1 cellular context compared by ENCODE assay signal in the genomic region with DNA sequence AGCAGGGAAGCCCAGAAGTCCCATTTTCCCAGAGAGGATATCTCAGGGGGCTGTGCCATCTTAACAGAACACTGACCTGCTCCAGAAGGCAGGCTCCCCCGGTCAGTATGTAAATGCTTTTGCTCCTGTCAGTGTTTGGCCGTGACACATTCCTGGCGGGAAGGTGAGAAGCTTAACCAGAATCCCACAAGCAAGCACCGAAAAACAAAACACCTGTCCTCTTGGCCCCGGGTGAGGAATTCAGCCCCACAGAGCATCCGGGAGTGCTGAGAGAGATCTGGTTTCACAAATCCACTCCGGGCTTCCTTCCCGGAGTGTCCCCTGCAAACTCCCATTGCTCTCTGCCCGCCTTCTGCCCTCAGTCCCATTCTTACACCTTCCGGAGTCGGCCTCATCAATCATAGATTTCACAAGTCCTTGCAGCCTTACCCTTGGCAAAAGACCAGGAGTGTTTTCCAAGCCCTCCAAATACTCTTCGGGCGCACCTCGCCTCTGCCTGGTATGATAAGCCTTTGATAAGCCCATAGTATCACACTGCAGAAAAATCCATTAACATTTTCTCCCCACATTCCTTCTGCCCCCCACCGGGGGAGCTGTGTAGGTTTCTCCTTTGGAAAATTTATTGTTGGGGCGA.
TF ChIP-seq lines count a peak whose summit lies in the region.

No MANE protein-coding gene starts in this region.

TF ChIP-seq in HepG2, 621 proteins besides CTCF, POLR2A, EP300 and RAD21 (continued from another document and continues in another):
- TF ChIP-seq LCORL (IDR thresholded peaks at IDR 0.05): no peak
- TF ChIP-seq LCORL (CRISPR knock-in tag; IDR thresholded peaks at IDR 0.05): no peak
- TF ChIP-seq PHF5A (CRISPR knock-in tag; IDR thresholded peaks at IDR 0.05; ENCODE audit: low read depth, unreplicated experiment): peak; percentile 33
- no peak for TF ChIP-seq TARDBP (CRISPR knock-in tag; IDR thresholded peaks at IDR 0.05)
- no peak for TF ChIP-seq DNMT3B (CRISPR knock-in tag; conservative IDR thresholded peaks at IDR 0.05)
- peak; percentile 29; the same call in 1 of the 2 replicates for TF ChIP-seq CEBPG (CRISPR knock-in tag; IDR thresholded peaks at IDR 0.05)
- TF ChIP-seq ZNF687 (CRISPR knock-in tag; IDR thresholded peaks at IDR 0.05): no peak
- no peak for TF ChIP-seq MXD4 (CRISPR knock-in tag; IDR thresholded peaks at IDR 0.05)
- TF ChIP-seq SIN3B (IDR thresholded peaks at IDR 0.05; ENCODE audit: low read length): no peak
- TF ChIP-seq ZNF468 (CRISPR knock-in tag; IDR thresholded peaks at IDR 0.05): no peak
- no peak for TF ChIP-seq ZNF274 (CRISPR knock-in tag; IDR thresholded peaks at IDR 0.05)
- TF ChIP-seq, protein P1, sequence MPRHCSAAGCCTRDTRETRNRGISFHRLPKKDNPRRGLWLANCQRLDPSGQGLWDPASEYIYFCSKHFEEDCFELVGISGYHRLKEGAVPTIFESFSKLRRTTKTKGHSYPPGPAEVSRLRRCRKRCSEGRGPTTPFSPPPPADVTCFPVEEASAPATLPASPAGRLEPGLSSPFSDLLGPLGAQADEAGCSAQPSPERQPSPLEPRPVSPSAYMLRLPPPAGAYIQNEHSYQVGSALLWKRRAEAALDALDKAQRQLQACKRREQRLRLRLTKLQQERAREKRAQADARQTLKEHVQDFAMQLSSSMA (CRISPR knock-in tag; IDR thresholded peaks at IDR 0.05): no peak
- no peak for TF ChIP-seq ZNF225 (CRISPR knock-in tag; IDR thresholded peaks at IDR 0.05)
- no peak for TF ChIP-seq PAF1 (CRISPR knock-in tag; IDR thresholded peaks at IDR 0.05)
- TF ChIP-seq PRDM15 (CRISPR knock-in tag; IDR thresholded peaks at IDR 0.05): peak; percentile 38; the same call in 1 of the 2 replicates
- TF ChIP-seq ZNF691 (CRISPR knock-in tag; IDR thresholded peaks at IDR 0.05; ENCODE audit: borderline replicate concordance, low read depth): no peak
- TF ChIP-seq, protein P2, sequence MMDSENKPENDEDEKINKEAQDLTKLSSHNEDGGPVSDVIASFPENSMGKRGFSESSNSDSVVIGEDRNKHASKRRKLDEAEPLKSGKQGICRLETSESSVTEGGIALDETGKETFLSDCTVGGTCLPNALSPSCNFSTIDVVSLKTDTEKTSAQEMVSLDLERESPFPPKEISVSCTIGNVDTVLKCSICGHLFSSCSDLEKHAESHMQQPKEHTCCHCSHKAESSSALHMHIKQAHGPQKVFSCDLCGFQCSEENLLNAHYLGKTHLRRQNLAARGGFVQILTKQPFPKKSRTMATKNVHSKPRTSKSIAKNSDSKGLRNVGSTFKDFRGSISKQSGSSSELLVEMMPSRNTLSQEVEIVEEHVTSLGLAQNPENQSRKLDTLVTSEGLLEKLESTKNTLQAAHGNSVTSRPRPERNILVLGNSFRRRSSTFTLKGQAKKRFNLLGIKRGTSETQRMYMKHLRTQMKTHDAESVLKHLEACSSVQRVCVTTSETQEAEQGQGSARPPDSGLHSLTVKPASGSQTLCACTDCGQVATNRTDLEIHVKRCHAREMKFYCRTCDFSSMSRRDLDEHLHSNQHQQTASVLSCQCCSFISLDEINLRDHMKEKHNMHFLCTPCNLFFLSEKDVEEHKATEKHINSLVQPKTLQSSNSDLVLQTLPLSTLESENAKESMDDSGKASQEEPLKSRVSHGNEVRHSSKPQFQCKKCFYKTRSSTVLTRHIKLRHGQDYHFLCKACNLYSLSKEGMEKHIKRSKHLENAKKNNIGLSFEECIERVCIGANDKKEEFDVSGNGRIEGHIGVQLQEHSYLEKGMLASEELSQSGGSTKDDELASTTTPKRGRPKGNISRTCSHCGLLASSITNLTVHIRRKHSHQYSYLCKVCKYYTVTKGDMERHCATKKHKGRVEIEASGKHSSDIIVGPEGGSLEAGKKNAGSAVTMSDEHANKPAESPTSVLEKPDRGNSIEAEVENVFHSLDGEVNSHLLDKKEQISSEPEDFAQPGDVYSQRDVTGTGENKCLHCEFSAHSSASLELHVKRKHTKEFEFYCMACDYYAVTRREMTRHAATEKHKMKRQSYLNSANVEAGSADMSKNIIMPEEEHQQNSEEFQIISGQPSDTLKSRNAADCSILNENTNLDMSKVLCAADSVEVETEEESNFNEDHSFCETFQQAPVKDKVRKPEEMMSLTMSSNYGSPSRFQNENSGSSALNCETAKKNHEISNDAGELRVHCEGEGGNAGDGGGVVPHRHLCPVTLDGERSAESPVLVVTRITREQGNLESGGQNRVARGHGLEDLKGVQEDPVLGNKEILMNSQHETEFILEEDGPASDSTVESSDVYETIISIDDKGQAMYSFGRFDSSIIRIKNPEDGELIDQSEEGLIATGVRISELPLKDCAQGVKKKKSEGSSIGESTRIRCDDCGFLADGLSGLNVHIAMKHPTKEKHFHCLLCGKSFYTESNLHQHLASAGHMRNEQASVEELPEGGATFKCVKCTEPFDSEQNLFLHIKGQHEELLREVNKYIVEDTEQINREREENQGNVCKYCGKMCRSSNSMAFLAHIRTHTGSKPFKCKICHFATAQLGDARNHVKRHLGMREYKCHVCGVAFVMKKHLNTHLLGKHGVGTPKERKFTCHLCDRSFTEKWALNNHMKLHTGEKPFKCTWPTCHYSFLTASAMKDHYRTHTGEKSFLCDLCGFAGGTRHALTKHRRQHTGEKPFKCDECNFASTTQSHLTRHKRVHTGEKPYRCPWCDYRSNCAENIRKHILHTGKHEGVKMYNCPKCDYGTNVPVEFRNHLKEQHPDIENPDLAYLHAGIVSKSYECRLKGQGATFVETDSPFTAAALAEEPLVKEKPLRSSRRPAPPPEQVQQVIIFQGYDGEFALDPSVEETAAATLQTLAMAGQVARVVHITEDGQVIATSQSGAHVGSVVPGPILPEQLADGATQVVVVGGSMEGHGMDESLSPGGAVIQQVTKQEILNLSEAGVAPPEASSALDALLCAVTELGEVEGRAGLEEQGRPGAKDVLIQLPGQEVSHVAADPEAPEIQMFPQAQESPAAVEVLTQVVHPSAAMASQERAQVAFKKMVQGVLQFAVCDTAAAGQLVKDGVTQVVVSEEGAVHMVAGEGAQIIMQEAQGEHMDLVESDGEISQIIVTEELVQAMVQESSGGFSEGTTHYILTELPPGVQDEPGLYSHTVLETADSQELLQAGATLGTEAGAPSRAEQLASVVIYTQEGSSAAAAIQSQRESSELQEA (CRISPR knock-in tag; IDR thresholded peaks at IDR 0.05; ENCODE audit: not compliant biosample characterization): no peak
- no peak for TF ChIP-seq CCDC6 (CRISPR knock-in tag; IDR thresholded peaks at IDR 0.05)
- no peak for TF ChIP-seq MAFG (CRISPR knock-in tag; IDR thresholded peaks at IDR 0.05)
- TF ChIP-seq JUN (CRISPR knock-in tag; IDR thresholded peaks at IDR 0.05): no peak
- no peak for TF ChIP-seq ELK4 (CRISPR knock-in tag; IDR thresholded peaks at IDR 0.05; ENCODE audit: borderline replicate concordance)
- TF ChIP-seq, protein P3, sequence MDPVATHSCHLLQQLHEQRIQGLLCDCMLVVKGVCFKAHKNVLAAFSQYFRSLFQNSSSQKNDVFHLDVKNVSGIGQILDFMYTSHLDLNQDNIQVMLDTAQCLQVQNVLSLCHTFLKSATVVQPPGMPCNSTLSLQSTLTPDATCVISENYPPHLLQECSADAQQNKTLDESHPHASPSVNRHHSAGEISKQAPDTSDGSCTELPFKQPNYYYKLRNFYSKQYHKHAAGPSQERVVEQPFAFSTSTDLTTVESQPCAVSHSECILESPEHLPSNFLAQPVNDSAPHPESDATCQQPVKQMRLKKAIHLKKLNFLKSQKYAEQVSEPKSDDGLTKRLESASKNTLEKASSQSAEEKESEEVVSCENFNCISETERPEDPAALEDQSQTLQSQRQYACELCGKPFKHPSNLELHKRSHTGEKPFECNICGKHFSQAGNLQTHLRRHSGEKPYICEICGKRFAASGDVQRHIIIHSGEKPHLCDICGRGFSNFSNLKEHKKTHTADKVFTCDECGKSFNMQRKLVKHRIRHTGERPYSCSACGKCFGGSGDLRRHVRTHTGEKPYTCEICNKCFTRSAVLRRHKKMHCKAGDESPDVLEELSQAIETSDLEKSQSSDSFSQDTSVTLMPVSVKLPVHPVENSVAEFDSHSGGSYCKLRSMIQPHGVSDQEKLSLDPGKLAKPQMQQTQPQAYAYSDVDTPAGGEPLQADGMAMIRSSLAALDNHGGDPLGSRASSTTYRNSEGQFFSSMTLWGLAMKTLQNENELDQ (CRISPR knock-in tag; IDR thresholded peaks at IDR 0.05; ENCODE audit: borderline replicate concordance): no peak
- TF ChIP-seq, protein P4, sequence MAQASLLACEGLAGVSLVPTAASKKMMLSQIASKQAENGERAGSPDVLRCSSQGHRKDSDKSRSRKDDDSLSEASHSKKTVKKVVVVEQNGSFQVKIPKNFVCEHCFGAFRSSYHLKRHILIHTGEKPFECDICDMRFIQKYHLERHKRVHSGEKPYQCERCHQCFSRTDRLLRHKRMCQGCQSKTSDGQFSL (CRISPR knock-in tag; IDR thresholded peaks at IDR 0.05): no peak
- TF ChIP-seq ZNF263 (CRISPR knock-in tag; IDR thresholded peaks at IDR 0.05): no peak
- peak; percentile 44; the same call in 1 of the 2 replicates for TF ChIP-seq SIX1 (CRISPR knock-in tag; IDR thresholded peaks at IDR 0.05; ENCODE audit: borderline replicate concordance)
- no peak for TF ChIP-seq ZNF264 (CRISPR knock-in tag; IDR thresholded peaks at IDR 0.05)
- TF ChIP-seq RAD51 (IDR thresholded peaks at IDR 0.05; ENCODE audit: borderline replicate concordance): no peak
- TF ChIP-seq ZNF44 (CRISPR knock-in tag; IDR thresholded peaks at IDR 0.05): no peak
- TF ChIP-seq ZFP41 (CRISPR knock-in tag; IDR thresholded peaks at IDR 0.05; ENCODE audit: borderline replicate concordance): no peak
- TF ChIP-seq HBP1 (CRISPR knock-in tag; IDR thresholded peaks at IDR 0.05; ENCODE audit: low read depth): no peak
- no peak for TF ChIP-seq ZNF546 (CRISPR knock-in tag; conservative IDR thresholded peaks at IDR 0.05)
